Comparison of ENCODE assay signal across 9 cellular contexts in the genomic region with DNA sequence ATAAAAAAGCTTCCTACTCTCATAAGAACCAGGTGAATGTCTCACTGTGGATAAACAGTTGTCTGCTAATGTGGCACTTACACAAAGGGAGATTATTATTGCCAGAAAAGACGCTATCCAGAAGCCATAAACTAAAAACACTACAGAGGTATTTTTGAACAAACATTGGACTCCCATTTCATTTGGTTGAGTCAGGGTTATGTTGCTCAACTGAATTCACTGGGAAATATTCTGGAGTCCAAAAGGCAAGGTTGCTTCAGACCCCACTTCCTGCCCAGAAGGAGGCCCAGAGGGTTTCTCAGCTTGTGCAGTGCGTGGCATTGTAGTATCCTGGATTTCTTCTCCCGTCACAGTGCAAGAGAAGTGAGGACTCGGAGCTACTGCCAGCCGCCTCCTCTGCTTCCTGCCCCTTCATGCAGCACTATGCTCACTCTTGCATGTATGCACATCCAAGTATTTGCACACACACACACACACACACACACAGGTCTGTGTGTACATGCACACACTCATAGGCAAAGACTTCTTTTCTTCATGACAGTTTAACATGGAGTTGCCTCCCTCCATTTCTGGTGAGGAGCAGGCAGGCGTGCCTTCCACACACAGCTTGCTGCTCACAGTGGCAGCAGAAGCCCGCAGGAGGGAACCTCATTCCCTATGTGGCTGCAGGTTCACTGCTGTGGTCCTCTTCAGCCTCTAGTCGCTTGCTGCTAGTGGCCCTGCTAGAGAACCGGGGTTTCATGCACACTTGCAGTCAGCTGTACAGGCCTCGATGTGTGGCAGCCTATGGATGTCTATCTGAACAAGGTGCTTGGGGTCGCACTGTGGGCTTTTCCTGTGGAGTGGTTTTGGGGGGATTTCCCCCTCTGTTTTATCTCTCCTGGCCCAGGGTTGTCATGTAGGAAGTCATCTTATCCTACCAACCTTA. TPM values are rescaled to one million over a fixed set of nuclear protein-coding genes. Genes with fewer than 3 reads are reported as not detected.
DNase-seq lines count a peak whose midpoint lies in the region; ATAC-seq and TF ChIP-seq lines count a peak whose summit lies in the region.
"Had no signal": no experiment of that assay in that cellular context is flagged by ENCODE, and none has a peak within 500 bp of the region (broad histone marks: within the 10 kb centered on the region; RNA-seq: fewer than 3 reads in every experiment).

No MANE protein-coding gene starts in this region.

- peak overlapping the region; percentile 61 for H3K27ac Mint-ChIP-seq in T-helper 2 cell treated with Interferon-gamma antibody and Interleukin-4, amounts not matched to agents 5 μg/mL and 100 μg/mL, for 36 hours
- H3K27ac Mint-ChIP-seq in stimulated activated naive CD8-positive, alpha-beta T cell treated with anti-CD3 and anti-CD28 coated beads, Interleukin-15, amount 100 ng/mL, for 72 hours = no peak overlapping the region

- H3K4me3 ChIP-seq in fibroblast of pulmonary artery (replicated peaks; ENCODE audit: low read depth, low read length) (no peak overlapping the region), spleen (no peak overlapping the region)

- peaks cover 54% of the 10 kb centered on the region for H3K36me3 Mint-ChIP-seq in T-helper 2 cell treated with Interferon-gamma antibody and Interleukin-4, amounts not matched to agents 5 μg/mL and 100 μg/mL, for 36 hours (ENCODE audit: low read depth)

- H3K27ac ChIP-seq in spleen = peak overlapping the region in 3 of 8 donors; percentile 39 to 48 (median 45)
- H3K27ac ChIP-seq: KMS-11 had no signal

- H3K27me3 ChIP-seq in spleen (replicated peaks in 1 of 7) = no peaks in the 10 kb centered on the region

- peaks cover 0 to 90% (median 52%) of the 10 kb centered on the region in 6 donors for H3K36me3 ChIP-seq in spleen

- H3K27me3 Mint-ChIP-seq in T-helper 2 cell treated with Interferon-gamma antibody and Interleukin-4, amounts not matched to agents 5 μg/mL and 100 μg/mL, for 36 hours (ENCODE audit: low read depth) = no peaks in the 10 kb centered on the region
- H3K27me3 Mint-ChIP-seq in stimulated activated naive CD8-positive, alpha-beta T cell treated with anti-CD3 and anti-CD28 coated beads, Interleukin-15, amount 100 ng/mL, for 72 hours = no peaks in the 10 kb centered on the region

- H3K4me1 ChIP-seq in spleen = peaks cover 0 to 37% (median 8%) of the 10 kb centered on the region in 6 donors

- intact Hi-C loops in spleen (cut with DNase I; ENCODE audit: low total_unique reads) = no loop called here

- DNase-seq in T-helper 2 cell treated with Interferon-gamma antibody and Interleukin-4, amounts not matched to agents 5 μg/mL and 100 μg/mL, for 36 hours (ENCODE audit: low spot score) = no peak
- DNase-seq in T-helper 2 cell (no peak), SKM-1 (lab: John Stamatoyannopoulos, UW; ENCODE audit: unreplicated experiment) (peak; percentile 74), fibroblast of pulmonary artery (ENCODE audit: low read depth) (peak; percentile 98), spleen (no peak)
- no peak for DNase-seq in stimulated activated naive CD8-positive, alpha-beta T cell treated with anti-CD3 and anti-CD28 coated beads, Interleukin-15, amount 100 ng/mL, for 72 hours
- no peak for DNase-seq in activated effector memory CD4-positive, alpha-beta T cell treated with Interleukin-2 at 50 U/mL for 16 hours

- H3K4me3 Mint-ChIP-seq in T-helper 2 cell treated with Interferon-gamma antibody and Interleukin-4, amounts not matched to agents 5 μg/mL and 100 μg/mL, for 36 hours = no peak overlapping the region
- H3K4me3 Mint-ChIP-seq in stimulated activated naive CD8-positive, alpha-beta T cell treated with anti-CD3 and anti-CD28 coated beads, Interleukin-15, amount 100 ng/mL, for 72 hours = no peak overlapping the region

- H3K4me1 Mint-ChIP-seq in T-helper 2 cell treated with Interferon-gamma antibody and Interleukin-4, amounts not matched to agents 5 μg/mL and 100 μg/mL, for 36 hours (ENCODE audit: low read depth) = peaks cover 12% of the 10 kb centered on the region
- peaks cover 16% of the 10 kb centered on the region for H3K4me1 Mint-ChIP-seq in stimulated activated naive CD8-positive, alpha-beta T cell treated with anti-CD3 and anti-CD28 coated beads, Interleukin-15, amount 100 ng/mL, for 72 hours

- H3K9me3 ChIP-seq in spleen = no peaks in the 10 kb centered on the region

- no peaks in the 10 kb centered on the region for H3K9me3 Mint-ChIP-seq in T-helper 2 cell treated with Interferon-gamma antibody and Interleukin-4, amounts not matched to agents 5 μg/mL and 100 μg/mL, for 36 hours
- H3K9me3 Mint-ChIP-seq in stimulated activated naive CD8-positive, alpha-beta T cell treated with anti-CD3 and anti-CD28 coated beads, Interleukin-15, amount 100 ng/mL, for 72 hours = no peaks in the 10 kb centered on the region

- TF ChIP-seq CTCF in fibroblast of pulmonary artery (IDR thresholded peaks at IDR 0.05; ENCODE audit: low read length, missing control alignments) (no peak), spleen (IDR thresholded peaks at IDR 0.05 in 8 of 11, conservative IDR thresholded peaks at IDR 0.05 in 3 of 11) (no peak)

- 49 to 68% (median 64%) methylated on average over 11 of the region's 11 CpGs for WGBS in spleen, 5 donors

- TF ChIP-seq POLR2A in spleen (IDR thresholded peaks at IDR 0.05) = no peak

- peak; percentile 26 for ATAC-seq in stimulated activated naive CD8-positive, alpha-beta T cell treated with anti-CD3 and anti-CD28 coated beads, Interleukin-15, amount 100 ng/mL, for 72 hours
- ATAC-seq in GM18909 (IDR thresholded peaks at IDR 0.05; ENCODE audit: poor library complexity, unreplicated experiment) = no peak

RNA-seq across cellular contexts. Expression of a gene that starts 10.2 kb away (rescaled TPM):
- 10 to 100 TPM; 28.5 to 57.0 (median 37.4) TPM for total RNA-seq in spleen
- 10 to 100 TPM; 11.3 to 18.4 (median 12.1) TPM for polyA plus RNA-seq in spleen

RNA-seq across cellular contexts. Expression of a gene that starts 33.5 kb away (rescaled TPM):
- 10 to 100 TPM; 81.4 to 93.9 (median 90.7) TPM for total RNA-seq in spleen
- polyA plus RNA-seq in spleen = 10 to 100 TPM; 21.9 to 31.0 (median 22.8) TPM

RNA-seq across cellular contexts. Expression of a gene that starts 51.4 kb away (rescaled TPM):
- total RNA-seq in spleen = 10 to 100 TPM; 13.3 to 32.1 (median 21.3) TPM
- polyA plus RNA-seq in spleen = 10 to 100 TPM; 39.4 to 68.3 (median 58.2) TPM

Comparison
In these comparisons a context has a peak if more than half of its experiments do, and no peak if none do; other contexts are left out.
1. DNase-seq: peak in SKM-1 (single experiment) and fibroblast of pulmonary artery (single experiment); none in T-helper 2 cell treated with Interferon-gamma antibody and Interleukin-4, amounts not matched to agents 5 μg/mL and 100 μg/mL, for 36 hours (single experiment), T-helper 2 cell (0 of 5), stimulated activated naive CD8-positive, alpha-beta T cell treated with anti-CD3 and anti-CD28 coated beads, Interleukin-15, amount 100 ng/mL, for 72 hours (0 of 2), activated effector memory CD4-positive, alpha-beta T cell treated with Interleukin-2 at 50 U/mL for 16 hours (single experiment) and spleen (single experiment).